In genomic region chr7:8133188-8133848, GRCh38 we compare ENCODE assay signal across 11 cellular contexts.
DNase-seq lines count a peak whose midpoint lies in the region; ATAC-seq and TF ChIP-seq lines count a peak whose summit lies in the region.
"Had no signal": no experiment of that assay in that cellular context is flagged by ENCODE, and none has a peak within 500 bp of the region (broad histone marks: within the 10 kb centered on the region; RNA-seq: fewer than 3 reads in every experiment).

No MANE protein-coding gene starts in this region.

- DNase-seq in naive thymus-derived CD4-positive, alpha-beta T cell: no peak
- no peak for DNase-seq in activated effector memory CD4-positive, alpha-beta T cell treated with anti-CD3 and anti-CD28 coated beads, Interleukin-2, amount 50 U/mL, for 16 hours
- DNase-seq in stimulated activated CD4-positive, alpha-beta T cell treated with anti-CD3 and anti-CD28 coated beads, Interleukin-12 subunit alpha, Interleukin-12 subunit beta, amount 100 ng/mL, for 4 hours: no peak
- no peak for DNase-seq in right lobe of liver
- DNase-seq: central memory CD4-positive, alpha-beta T cell; stimulated activated CD4-positive, alpha-beta T cell treated with anti-CD3 and anti-CD28 coated beads, Interleukin-15, amount 100 ng/mL, for 24 hours had no signal

- peaks cover 0 to 14% (median 0%) of the 10 kb centered on the region in 5 donors for H3K36me3 Mint-ChIP-seq in naive thymus-derived CD4-positive, alpha-beta T cell
- H3K36me3 Mint-ChIP-seq: stimulated activated naive B cell treated with anti-CD40 and anti-IgM and Interleukin-4, amounts not matched to agents 10 μg/mL and 1 μg/mL and 100 μg/mL, for 72 hours had no signal

- CTCF ChIA-PET in naive thymus-derived CD4-positive, alpha-beta T cell (lab: Charles Lee): interaction anchor here (0.6 to 1.3 kb wide), 5 partner anchors 15 to 57 kb away, joined by 3 to 4 read pairs (median 3); no protein-coding TSS in a partner anchor

- H2AFZ ChIP-seq in OCI-LY3 (ENCODE audit: low read depth, low read length): no peak overlapping the region

- H3K9me3 Mint-ChIP-seq in naive thymus-derived CD4-positive, alpha-beta T cell: peaks cover 0 to 5% (median 0%) of the 10 kb centered on the region in 11 donors
- H3K9me3 Mint-ChIP-seq: stimulated activated naive B cell treated with anti-CD40 and anti-IgM and Interleukin-4, amounts not matched to agents 10 μg/mL and 1 μg/mL and 100 μg/mL, for 72 hours had no signal

- H3K27ac ChIP-seq in OCI-LY3 (ENCODE audit: low read length) (no peak overlapping the region), right lobe of liver (no peak overlapping the region)
- peak overlapping the region; percentile 65 for H3K27ac ChIP-seq in naive thymus-derived CD4-positive, alpha-beta T cell (ENCODE audit: low read depth, low read length)

- POLR2A ChIA-PET in naive thymus-derived CD4-positive, alpha-beta T cell (lab: Charles Lee): interaction anchor here (0.6 to 3.9 kb wide), 13 partner anchors 8 to 165 kb away, joined by 3 to 24 read pairs (median 3); partner anchors contain the start of gene GLCCI1

- peak; percentile 18 for ATAC-seq in GM18870 (IDR thresholded peaks at IDR 0.05; ENCODE audit: unreplicated experiment)
- peak; percentile 25 for ATAC-seq in GM21825 (IDR thresholded peaks at IDR 0.05; ENCODE audit: unreplicated experiment)
- no peak for ATAC-seq in naive thymus-derived CD4-positive, alpha-beta T cell
- ATAC-seq in GM19397 (IDR thresholded peaks at IDR 0.05; ENCODE audit: unreplicated experiment): no peak
- no peak for ATAC-seq in right lobe of liver

- peaks cover 46 to 74% (median 63%) of the 10 kb centered on the region in 7 donors for H3K4me1 Mint-ChIP-seq in naive thymus-derived CD4-positive, alpha-beta T cell

- intact Hi-C loops in naive thymus-derived CD4-positive, alpha-beta T cell (cut with micrococcal nuclease): loop anchor here (2.0 to 10.0 kb wide), 5 partner anchors 15 to 949 kb away; partner anchors contain the start of gene C1GALT1 (in 1 of the 2)
- intact Hi-C loops in right lobe of liver (cut with DNase I): no loop called here

- no peaks in the 10 kb centered on the region for H3K79me2 ChIP-seq in OCI-LY3 (ENCODE audit: low read length)

- no peak overlapping the region for H3K4me3 ChIP-seq in OCI-LY3 (ENCODE audit: low read length)
- no peak overlapping the region for H3K4me3 ChIP-seq in naive thymus-derived CD4-positive, alpha-beta T cell (ENCODE audit: low read length)
- no peak overlapping the region for H3K4me3 ChIP-seq in right lobe of liver

- H3K27me3 Mint-ChIP-seq in naive thymus-derived CD4-positive, alpha-beta T cell: no peaks in the 10 kb centered on the region
- H3K27me3 Mint-ChIP-seq: stimulated activated naive B cell treated with anti-CD40 and anti-IgM and Interleukin-4, amounts not matched to agents 10 μg/mL and 1 μg/mL and 100 μg/mL, for 72 hours had no signal

- no peaks in the 10 kb centered on the region for H3K27me3 ChIP-seq in OCI-LY3 (ENCODE audit: low read depth, low read length)
- H3K27me3 ChIP-seq in naive thymus-derived CD4-positive, alpha-beta T cell (ENCODE audit: control insufficient read depth in 2 of 2, insufficient read depth in 2 of 2, low read length in 2 of 2): no peaks in the 10 kb centered on the region
- H3K27me3 ChIP-seq in right lobe of liver: no peaks in the 10 kb centered on the region

- H3K27ac Mint-ChIP-seq in naive thymus-derived CD4-positive, alpha-beta T cell: peak overlapping the region; percentile 86 to 98 (median 96)

- peak overlapping the region in 9 of 10 donors; percentile 10 to 82 (median 77) for H3K4me3 Mint-ChIP-seq in naive thymus-derived CD4-positive, alpha-beta T cell
- H3K4me3 Mint-ChIP-seq: stimulated activated naive B cell treated with anti-CD40 and anti-IgM and Interleukin-4, amounts not matched to agents 10 μg/mL and 1 μg/mL and 100 μg/mL, for 72 hours had no signal

- TF ChIP-seq CTCF in OCI-LY3 (IDR thresholded peaks at IDR 0.05; ENCODE audit: low read depth, low read length) (no peak), right lobe of liver (IDR thresholded peaks at IDR 0.05) (no peak)

- no peak overlapping the region for H3K9ac ChIP-seq in OCI-LY3 (ENCODE audit: low read length)

- no peaks in the 10 kb centered on the region for H4K20me1 ChIP-seq in OCI-LY3 (ENCODE audit: insufficient read depth, low read length)

- peak overlapping the region; percentile 77; the same call in 1 of the 2 replicates for H3K4me2 ChIP-seq in OCI-LY3 (ENCODE audit: low read length)

- H3K36me3 ChIP-seq in OCI-LY3 (replicated peaks; ENCODE audit: low read depth, low read length) (no peaks in the 10 kb centered on the region), right lobe of liver (no peaks in the 10 kb centered on the region)
- no peaks in the 10 kb centered on the region for H3K36me3 ChIP-seq in naive thymus-derived CD4-positive, alpha-beta T cell (ENCODE audit: control insufficient read depth in 2 of 3, insufficient read depth in 3 of 3, low read length in 3 of 3)

- H3K4me1 ChIP-seq in OCI-LY3 (ENCODE audit: low read length) (peaks cover 15% of the 10 kb centered on the region), right lobe of liver (no peaks in the 10 kb centered on the region)
- peaks cover 52 to 58% of the 10 kb centered on the region in 2 donors for H3K4me1 ChIP-seq in naive thymus-derived CD4-positive, alpha-beta T cell (ENCODE audit: control insufficient read depth in 2 of 2, insufficient read depth in 2 of 2, low read length in 2 of 2)

- H3K9me3 ChIP-seq in OCI-LY3 (ENCODE audit: insufficient read depth, low read length) (no peaks in the 10 kb centered on the region), right lobe of liver (no peaks in the 10 kb centered on the region)
- no peaks in the 10 kb centered on the region for H3K9me3 ChIP-seq in naive thymus-derived CD4-positive, alpha-beta T cell (ENCODE audit: control insufficient read depth in 2 of 3, low read length in 3 of 3)

- no peak for TF ChIP-seq POLR2A in right lobe of liver (IDR thresholded peaks at IDR 0.05)

- 60% methylated on average over 1 of the region's 2 CpGs for WGBS in right lobe of liver (ENCODE audit: insufficient coverage, low coverage, low lambda C conversion rate, missing lambda C conversion rate)

Comparison
In these comparisons a context has a peak if more than half of its experiments do, and no peak if none do; other contexts are left out.
1. ATAC-seq: peak in GM18870 (single experiment) and GM21825 (single experiment); none in naive thymus-derived CD4-positive, alpha-beta T cell (single experiment), GM19397 (single experiment) and right lobe of liver (0 of 4).
2. intact Hi-C loops: an anchor here in naive thymus-derived CD4-positive, alpha-beta T cell (2.0 to 10.0 kb wide); none called in right lobe of liver.